Comparison of ENCODE assay signal across 8 cellular contexts in genomic region chr20:35699127-35699913, GRCh38. TPM values are rescaled to one million over a fixed set of nuclear protein-coding genes. Genes with fewer than 3 reads are reported as not detected.
DNase-seq lines count a peak whose midpoint lies in the region; ATAC-seq and TF ChIP-seq lines count a peak whose summit lies in the region.

TSS of gene NFS1 (minus strand) at chr20:35699352. CDS start at chr20:35699288, 64 bp downstream.
TSS of gene ROMO1 (plus strand) at chr20:35699405. CDS start at chr20:35699633, 228 bp downstream.

- H3K9me3 ChIP-seq in BE2C (no peaks in the 10 kb centered on the region), liver (ENCODE audit: control insufficient read depth in 4 of 4, low read length in 3 of 4) (no peaks in the 10 kb centered on the region)

- peak within 1 kb of the TSS; percentile 89 for H3K4me3 ChIP-seq in BE2C (ENCODE audit: low read depth, low read length)
- H3K4me3 ChIP-seq in liver (ENCODE audit: low read depth in 1 of 3, low read length in 3 of 3): peak within 1 kb of the TSS; percentile 69 to 87 (median 82)

- H3K4me1 ChIP-seq in BE2C (no peaks in the 10 kb centered on the region), liver (ENCODE audit: control insufficient read depth in 4 of 4, insufficient read depth in 4 of 4, low read length in 3 of 4) (peaks cover 0 to 36% (median 28%) of the 10 kb centered on the region in 4 donors)

- peak; percentile 95 for DNase-seq in BE2C
- DNase-seq in GM19238 (ENCODE audit: insufficient read length, low spot score): peak; percentile 85
- DNase-seq in NCI-H748 (lab: John Stamatoyannopoulos, UW; ENCODE audit: unreplicated experiment): peak; percentile 86
- DNase-seq in activated CD4-positive, alpha-beta T cell treated with anti-CD3 and anti-CD28 coated beads, Interleukin-2, amount 50 U/mL, for 48 hours: peak; percentile 84 to 89
- DNase-seq in dermis microvascular lymphatic vessel endothelial cell (ENCODE audit: low read depth in 2 of 2): peak; percentile 73 to 91
- DNase-seq in stimulated activated CD4-positive, alpha-beta T cell treated with anti-CD3 and anti-CD28 coated beads, Interleukin-4, amount 100 ng/mL, for 24 hours: peak; percentile 88

- H3K36me3 ChIP-seq in BE2C (peaks cover 37% of the 10 kb centered on the region), liver (ENCODE audit: control insufficient read depth in 4 of 4, insufficient read depth in 3 of 4, low read depth in 1 of 4, low read length in 3 of 4) (peaks cover 3 to 23% (median 22%) of the 10 kb centered on the region in 4 donors)

- H3K27ac ChIP-seq in liver (ENCODE audit: low read depth in 1 of 2, low read length in 2 of 2): peak within 1 kb of the TSS; percentile 83 to 86

- H3K27me3 ChIP-seq in BE2C: no peaks in the 10 kb centered on the region
- H3K27me3 ChIP-seq in liver (ENCODE audit: control insufficient read depth in 4 of 4, insufficient read depth in 4 of 4, low read length in 3 of 4): no peaks in the 10 kb centered on the region

- ATAC-seq in HG03460 (IDR thresholded peaks at IDR 0.05; ENCODE audit: unreplicated experiment): peak; percentile 87

- WGBS in liver: under 1% methylated on average over 80 of the region's 80 CpGs

- TF ChIP-seq CTCF in BE2C (IDR thresholded peaks at IDR 0.05; ENCODE audit: low read depth, low read length) (peak; percentile 43), liver (IDR thresholded peaks at IDR 0.05; ENCODE audit: low read depth, low read length, missing input control) (peak; percentile 7)

- peak within 1 kb of the TSS; percentile 64 to 68 for H3K9ac ChIP-seq in liver (ENCODE audit: low read depth in 1 of 2, low read length in 2 of 2)

- TF ChIP-seq RAD21 in liver (IDR thresholded peaks at IDR 0.05): peak in 1 of 2 donors; percentile 49

TF ChIP-seq in liver, 16 proteins besides CTCF, POLR2A, EP300 and RAD21:
- TF ChIP-seq YY1 (IDR thresholded peaks at IDR 0.05) (peak; percentile 72), RXRA (IDR thresholded peaks at IDR 0.05) (no peak), HNF4A (conservative IDR thresholded peaks at IDR 0.05) (no peak), REST (IDR thresholded peaks at IDR 0.05) (no peak), FOXA2 (IDR thresholded peaks at IDR 0.05) (no peak), GABPA (IDR thresholded peaks at IDR 0.05 in 1 of 2, conservative IDR thresholded peaks at IDR 0.05 in 1 of 2) (peak; percentile 85 to 96)

RNA-seq across cellular contexts. Expression of gene NFS1, which starts in this region (rescaled TPM):
- 21.3 TPM for polyA plus RNA-seq in BE2C (2012; ENCODE audit: insufficient read depth, insufficient read length, low read depth)
- total RNA-seq in dermis microvascular lymphatic vessel endothelial cell (15.1 and 20.1 TPM in 2 replicates), liver (10 to 100 TPM; 40.3 to 51.9 TPM)
- polyA plus RNA-seq in liver: 10 to 100 TPM; 30.1 to 55.2 TPM

RNA-seq across cellular contexts. Expression of gene ROMO1, which starts in this region (rescaled TPM):
- 382 TPM for polyA plus RNA-seq in BE2C (2012; ENCODE audit: insufficient read depth, insufficient read length, low read depth)
- 176 and 319 TPM in 2 replicates for total RNA-seq in dermis microvascular lymphatic vessel endothelial cell
- 100 to 1,000 TPM in 1 of 2 donors, 10 to 100 TPM in 1; 68.4 to 127 TPM for total RNA-seq in liver
- 100 to 1,000 TPM; 167 to 359 TPM for polyA plus RNA-seq in liver

Comparison
In these comparisons a context has a peak if more than half of its experiments do, and no peak if none do; other contexts are left out.
1. Peak in every context shown above with its lines: DNase-seq, ATAC-seq, H3K4me3 ChIP-seq and H3K27ac ChIP-seq.